ENCODE assay signal across 19 cellular contexts in the genomic region with DNA sequence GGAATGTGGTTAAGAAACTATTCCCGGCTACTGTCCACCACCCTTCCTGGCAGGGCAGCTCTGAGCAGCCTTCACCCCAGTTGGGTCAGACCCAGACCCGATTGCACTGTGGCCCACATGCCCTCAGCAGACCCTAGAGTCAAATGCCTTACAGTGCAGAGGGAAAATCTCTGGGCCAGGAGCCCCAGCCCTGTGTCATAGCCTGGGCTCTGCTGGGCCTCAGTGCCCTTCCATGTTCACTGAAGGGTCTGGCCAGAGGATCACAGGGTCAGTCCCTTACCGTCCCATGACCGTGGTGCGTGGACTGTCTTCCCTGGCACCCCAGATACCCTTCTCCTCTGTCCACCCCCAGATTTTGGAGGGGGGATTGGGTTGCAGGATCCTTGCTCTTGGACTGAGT.
A peak's percentile ranks its signal among the peaks of the same experiment; 100 is the strongest.
DNase-seq lines count a peak whose midpoint lies in the region; ATAC-seq and TF ChIP-seq lines count a peak whose summit lies in the region.
"Had no signal": no experiment of that assay in that cellular context is flagged by ENCODE, and none has a peak within 500 bp of the region (broad histone marks: within the 10 kb centered on the region; RNA-seq: fewer than 3 reads in every experiment).

No MANE protein-coding gene starts in this region.

- H3F3A ChIP-seq in smooth muscle cell (ENCODE audit: low read depth) = peaks cover 6% of the 10 kb centered on the region

- no peak for DNase-seq in AG04450 (ENCODE audit: low read depth, low spot score)
- DNase-seq in Peyer's patch = peak in 2 of 3 donors; percentile 6 to 27
- peak; percentile 12 for DNase-seq in lower lobe of right lung
- DNase-seq in smooth muscle cell (lab: John Stamatoyannopoulos, UW; ENCODE audit: unreplicated experiment) = no peak
- no peak for DNase-seq in NOMO-1 (lab: John Stamatoyannopoulos, UW; ENCODE audit: unreplicated experiment in 2 of 2)
- DNase-seq in CD4-positive, alpha-beta memory T cell = no peak
- DNase-seq: activated CD4-positive, alpha-beta T cell treated with anti-CD3 and anti-CD28 coated beads for 4 hours; activated gamma-delta T cell treated with Interleukin-2 at 50 U/mL for 16 hours; cortex of kidney; midbrain; NCI-H1417 treated with DMSO at 0.1 percent for 48 hours; nephron progenitor cell; psoas muscle; stimulated activated CD4-positive, alpha-beta T cell treated with anti-CD3 and anti-CD28 coated beads, Interleukin-2, amount 100 ng/mL, for 48 hours; stimulated activated naive CD4-positive, alpha-beta T cell treated with Interleukin-2 at 50 U/mL for 16 hours had no signal

- TF ChIP-seq POLR2A in Peyer's patch (IDR thresholded peaks at IDR 0.05) = no peak

- no peak overlapping the region for H3K9ac ChIP-seq in smooth muscle cell (ENCODE audit: low read depth)

- no peak overlapping the region for H2AFZ ChIP-seq in smooth muscle cell (ENCODE audit: low read depth)

- TF ChIP-seq CTCF in AG04450 (IDR thresholded peaks at IDR 0.05; ENCODE audit: low read depth, low read length) = no peak
- TF ChIP-seq CTCF in Peyer's patch (IDR thresholded peaks at IDR 0.05) = no peak
- no peak for TF ChIP-seq CTCF in lower lobe of right lung (IDR thresholded peaks at IDR 0.05)
- no peak for TF ChIP-seq CTCF in smooth muscle cell (IDR thresholded peaks at IDR 0.05; ENCODE audit: borderline replicate concordance, insufficient read depth, poor library complexity, severe bottlenecking)

- peak overlapping the region in 1 of 7 donors; percentile 35 for H3K27ac Mint-ChIP-seq in CD4-positive, alpha-beta memory T cell
- H3K27ac Mint-ChIP-seq: nephron progenitor cell; T-helper 1 cell treated with Interleukin-12 subunit alpha and Interleukin-12 subunit beta and Interleukin-4 antibody, amounts not matched to agents 30 μg/mL and 1 μg/mL, for 36 hours had no signal

- 90% methylated on average over 5 of the region's 5 CpGs for WGBS in smooth muscle cell (ENCODE audit: low lambda C conversion rate)

- H3K4me1 ChIP-seq in Peyer's patch (no peaks in the 10 kb centered on the region), lower lobe of right lung (no peaks in the 10 kb centered on the region), smooth muscle cell (ENCODE audit: low read depth) (no peaks in the 10 kb centered on the region)
- no peaks in the 10 kb centered on the region for H3K4me1 ChIP-seq in CD4-positive, alpha-beta memory T cell (ENCODE audit: insufficient read depth, low read length)
- H3K4me1 ChIP-seq: psoas muscle had no signal

- no peak overlapping the region for H3K4me2 ChIP-seq in smooth muscle cell

- ATAC-seq in lower lobe of right lung (no peak), HG03354 (IDR thresholded peaks at IDR 0.05; ENCODE audit: poor library complexity, severe bottlenecking, unreplicated experiment) (no peak)
- ATAC-seq: Panc1, psoas muscle had no signal

- no peaks in the 10 kb centered on the region for H3K36me3 ChIP-seq in Peyer's patch
- H3K36me3 ChIP-seq in lower lobe of right lung = no peaks in the 10 kb centered on the region
- H3K36me3 ChIP-seq in smooth muscle cell (ENCODE audit: low read depth) = no peaks in the 10 kb centered on the region
- H3K36me3 ChIP-seq in CD4-positive, alpha-beta memory T cell (ENCODE audit: insufficient read depth, low read length) = no peaks in the 10 kb centered on the region
- H3K36me3 ChIP-seq: tibial nerve had no signal

- peaks cover 29% of the 10 kb centered on the region for H3K9me3 ChIP-seq in AG04450 (ENCODE audit: control insufficient read depth, insufficient read depth, low read length)
- H3K9me3 ChIP-seq in Peyer's patch = peaks cover 0 to 7% (median 0%) of the 10 kb centered on the region in 4 donors
- peaks cover 8% of the 10 kb centered on the region for H3K9me3 ChIP-seq in lower lobe of right lung
- H3K9me3 ChIP-seq in smooth muscle cell (replicated peaks; ENCODE audit: low read depth) = no peaks in the 10 kb centered on the region
- H3K9me3 ChIP-seq in CD4-positive, alpha-beta memory T cell (ENCODE audit: control insufficient read depth in 1 of 2, low read length in 2 of 2) = no peaks in the 10 kb centered on the region
- H3K9me3 ChIP-seq: psoas muscle had no signal

- peak overlapping the region; percentile 31 for H3K27ac ChIP-seq in AG04450 (ENCODE audit: low read depth, low read length)
- no peak overlapping the region for H3K27ac ChIP-seq in Peyer's patch
- H3K27ac ChIP-seq in lower lobe of right lung = no peak overlapping the region
- peak overlapping the region; percentile 68 for H3K27ac ChIP-seq in smooth muscle cell (ENCODE audit: low read depth)
- H3K27ac ChIP-seq in CD4-positive, alpha-beta memory T cell (ENCODE audit: low read depth, low read length) = no peak overlapping the region
- H3K27ac ChIP-seq: psoas muscle had no signal

- intact Hi-C loops in lower lobe of right lung (cut with DNase I) = no loop called here
- intact Hi-C loops in CD4-positive, alpha-beta memory T cell (cut with micrococcal nuclease) = no loop called here

- no peaks in the 10 kb centered on the region for H4K20me1 ChIP-seq in smooth muscle cell (ENCODE audit: low read depth)

- no peaks in the 10 kb centered on the region for H3K79me2 ChIP-seq in smooth muscle cell (ENCODE audit: low read depth)

- H3K4me3 Mint-ChIP-seq in CD4-positive, alpha-beta memory T cell = no peak overlapping the region
- H3K4me3 Mint-ChIP-seq: nephron progenitor cell; T-helper 1 cell treated with Interleukin-12 subunit alpha and Interleukin-12 subunit beta and Interleukin-4 antibody, amounts not matched to agents 30 μg/mL and 1 μg/mL, for 36 hours had no signal

- H3K27me3 ChIP-seq in AG04450 (ENCODE audit: control insufficient read depth, insufficient read depth, low read length) (no peaks in the 10 kb centered on the region), Peyer's patch (no peaks in the 10 kb centered on the region), lower lobe of right lung (ENCODE audit: low read depth) (no peaks in the 10 kb centered on the region), smooth muscle cell (ENCODE audit: low read depth) (no peaks in the 10 kb centered on the region)
- no peaks in the 10 kb centered on the region for H3K27me3 ChIP-seq in CD4-positive, alpha-beta memory T cell (ENCODE audit: insufficient read depth, low read length)
- H3K27me3 ChIP-seq: tibial nerve had no signal

- H3K4me3 ChIP-seq in AG04450 (ENCODE audit: low read depth, low read length) (no peak overlapping the region), Peyer's patch (no peak overlapping the region), lower lobe of right lung (no peak overlapping the region), smooth muscle cell (no peak overlapping the region)
- no peak overlapping the region for H3K4me3 ChIP-seq in CD4-positive, alpha-beta memory T cell (ENCODE audit: low read length in 2 of 2)
- H3K4me3 ChIP-seq: psoas muscle, tibial nerve had no signal

- H3K36me3 Mint-ChIP-seq in CD4-positive, alpha-beta memory T cell = no peaks in the 10 kb centered on the region

- CTCF ChIA-PET in AG04450 (lab: Charles Lee) = no interaction called here
- CTCF ChIA-PET in CD4-positive, alpha-beta memory T cell (lab: Charles Lee; ENCODE audit: partially characterized antibody) = no interaction called here

- H3K9me3 Mint-ChIP-seq in CD4-positive, alpha-beta memory T cell = peaks cover 3 to 31% (median 6%) of the 10 kb centered on the region in 8 donors

- H3K27me3 Mint-ChIP-seq in CD4-positive, alpha-beta memory T cell = no peaks in the 10 kb centered on the region

- no peaks in the 10 kb centered on the region for H3K4me1 Mint-ChIP-seq in CD4-positive, alpha-beta memory T cell

- POLR2A ChIA-PET in AG04450 (lab: Yijun Ruan, JAX) = interaction anchor here (0.9 kb wide), 1 partner anchor 34 kb away, joined by 3 read pairs; no protein-coding TSS in a partner anchor
- POLR2A ChIA-PET in CD4-positive, alpha-beta memory T cell (lab: Charles Lee; ENCODE audit: partially characterized antibody) = no interaction called here

Comparison
In these comparisons a context has a peak if more than half of its experiments do, and no peak if none do; other contexts are left out.
1. DNase-seq: peak in Peyer's patch (2 of 3) and lower lobe of right lung (single experiment); none in AG04450 (single experiment), smooth muscle cell (single experiment), NOMO-1 (0 of 2) and CD4-positive, alpha-beta memory T cell (0 of 5).
2. H3K27ac ChIP-seq: peak in AG04450 (single experiment) and smooth muscle cell (single experiment); none in Peyer's patch (0 of 4), lower lobe of right lung (single experiment) and CD4-positive, alpha-beta memory T cell (single experiment).